Comparison of ENCODE assay signal across 22 cellular contexts in the genomic region with DNA sequence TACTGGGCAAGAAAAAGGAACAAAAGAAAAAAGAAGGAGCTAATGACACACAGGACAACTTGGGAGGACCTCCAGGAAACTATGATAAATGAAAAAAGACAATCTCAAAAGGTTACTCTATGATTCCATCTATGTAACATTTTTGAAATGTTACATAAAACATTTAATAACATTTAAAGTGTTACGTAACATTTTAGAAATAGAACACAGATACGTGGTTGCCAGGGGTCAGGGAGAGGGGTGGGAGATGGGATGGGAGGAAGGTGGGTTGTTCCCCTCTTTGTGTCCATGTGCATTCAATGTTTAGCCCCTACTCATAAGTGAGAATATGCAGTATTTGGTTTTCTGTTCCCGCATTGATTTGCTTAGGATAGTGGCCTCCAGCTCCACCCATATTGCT.
DNase-seq lines count a peak whose midpoint lies in the region; ATAC-seq, FAIRE-seq and TF ChIP-seq lines count a peak whose summit lies in the region.
"Had no signal": no experiment of that assay in that cellular context is flagged by ENCODE, and none has a peak within 500 bp of the region (broad histone marks: within the 10 kb centered on the region; RNA-seq: fewer than 3 reads in every experiment).

No MANE protein-coding gene starts in this region.

- H3K36me3 ChIP-seq in left ventricle myocardium inferior (no peaks in the 10 kb centered on the region), astrocyte (ENCODE audit: insufficient read depth, low read length) (no peaks in the 10 kb centered on the region), gastroesophageal sphincter (no peaks in the 10 kb centered on the region)
- H3K36me3 ChIP-seq: BE2C, HAP-1 had no signal

- no peak for TF ChIP-seq EP300 in gastroesophageal sphincter (IDR thresholded peaks at IDR 0.05)

- peak overlapping the region; percentile 31 for H3K4me2 ChIP-seq in astrocyte (ENCODE audit: low read length)

- H3K27me3 ChIP-seq in left ventricle myocardium inferior (ENCODE audit: low read depth) (peaks cover 71% of the 10 kb centered on the region), astrocyte (ENCODE audit: insufficient read depth, low read length) (no peaks in the 10 kb centered on the region), gastroesophageal sphincter (peaks cover 41% of the 10 kb centered on the region)
- H3K27me3 ChIP-seq: BE2C had no signal

- H3K27ac ChIP-seq in left ventricle myocardium inferior (replicated peaks): no peak overlapping the region
- H3K27ac ChIP-seq in astrocyte (ENCODE audit: low read depth, low read length): peak overlapping the region; percentile 21
- H3K27ac ChIP-seq in gastroesophageal sphincter: peak overlapping the region in 1 of 4 donors; percentile 42
- H3K27ac ChIP-seq: HL-60 had no signal

- no peaks in the 10 kb centered on the region for H4K20me1 ChIP-seq in astrocyte (ENCODE audit: insufficient read depth, low read length)

- DNase-seq in left ventricle myocardium superior (no peak), left ventricle myocardium inferior (no peak), astrocyte (ENCODE audit: low read depth) (no peak), urothelium cell line (ENCODE audit: low spot score) (no peak), GM13976 (ENCODE audit: low spot score) (no peak), NCI-H524 treated with DMSO at 0.1 percent for 48 hours (lab: John Stamatoyannopoulos, UW) (no peak)
- DNase-seq: 8988T; BE2C; CD4-positive, alpha-beta memory T cell; DMS153; GDM1; Kasumi-1; MM.1S; NCI-H1092 treated with DMSO at 0.1 percent for 48 hours; NCI-H748 treated with DMSO at 0.1 percent for 48 hours; RPMI8226; SIG-M5 had no signal

- no peak for TF ChIP-seq POLR2A in gastroesophageal sphincter (IDR thresholded peaks at IDR 0.05)

- no peaks in the 10 kb centered on the region for H3K36me3 Mint-ChIP-seq in astrocyte (ENCODE audit: low read depth, unreplicated experiment)
- H3K36me3 Mint-ChIP-seq: CD4-positive, alpha-beta memory T cell had no signal

- no peak overlapping the region for H2AFZ ChIP-seq in astrocyte (ENCODE audit: low read depth, low read length)

- intact Hi-C loops in left ventricle myocardium superior (cut with micrococcal nuclease): no loop called here
- intact Hi-C loops in left ventricle myocardium inferior (cut with micrococcal nuclease): no loop called here

- H3K79me2 ChIP-seq in astrocyte (ENCODE audit: insufficient read depth, low read length): no peaks in the 10 kb centered on the region

- H3K4me3 Mint-ChIP-seq in astrocyte (ENCODE audit: unreplicated experiment): no peak overlapping the region
- H3K4me3 Mint-ChIP-seq: CD4-positive, alpha-beta memory T cell; IgD-negative memory B cell had no signal

- H3K4me3 ChIP-seq in left ventricle myocardium inferior (no peak overlapping the region), astrocyte (ENCODE audit: insufficient read depth, low read depth, low read length) (no peak overlapping the region), gastroesophageal sphincter (no peak overlapping the region)
- H3K4me3 ChIP-seq: HAP-1 had no signal

- H3K4me1 Mint-ChIP-seq in astrocyte (ENCODE audit: low read depth, unreplicated experiment): peaks cover 30% of the 10 kb centered on the region

- H3K9me3 ChIP-seq in left ventricle myocardium inferior (replicated peaks) (no peaks in the 10 kb centered on the region), astrocyte (ENCODE audit: insufficient read depth, low read depth, low read length) (no peaks in the 10 kb centered on the region), gastroesophageal sphincter (no peaks in the 10 kb centered on the region)
- H3K9me3 ChIP-seq: BE2C, HAP-1 had no signal

- ATAC-seq in left ventricle myocardium superior: peak; percentile 11
- ATAC-seq in gastroesophageal sphincter: peak; percentile 6
- ATAC-seq in GM21390 (IDR thresholded peaks at IDR 0.05; ENCODE audit: unreplicated experiment): no peak

- FAIRE-seq in astrocyte (lab: Jason Lieb, UNC) (no peak), urothelium cell line (lab: Jason Lieb, UNC) (peak; percentile 17)

- no peak overlapping the region for H3K9ac ChIP-seq in astrocyte (ENCODE audit: low read length)

- in situ Hi-C loops in GM13976 (cut with MboI; ENCODE audit: low sequenced_read_pairs, unreplicated experiment): no loop called here

- peak overlapping the region; percentile 89 for H3K27ac Mint-ChIP-seq in astrocyte (ENCODE audit: unreplicated experiment)
- H3K27ac Mint-ChIP-seq: CD4-positive, alpha-beta memory T cell had no signal

- H3K27me3 Mint-ChIP-seq in astrocyte (ENCODE audit: low read depth, unreplicated experiment): no peaks in the 10 kb centered on the region

- WGBS in gastroesophageal sphincter (ENCODE audit: low coverage in 1 of 2), 2 donors: 51 to 58% methylated on average over 3 of the region's 3 CpGs

- TF ChIP-seq CTCF in left ventricle myocardium inferior (IDR thresholded peaks at IDR 0.05; ENCODE audit: borderline replicate concordance): no peak
- TF ChIP-seq CTCF in astrocyte (IDR thresholded peaks at IDR 0.05; ENCODE audit: insufficient read depth, low read depth, low read length): no peak
- TF ChIP-seq CTCF in gastroesophageal sphincter (IDR thresholded peaks at IDR 0.05): no peak
- TF ChIP-seq CTCF in GM13976 (IDR thresholded peaks at IDR 0.05; ENCODE audit: borderline replicate concordance, control extremely low read depth, extremely low read depth, insufficient read depth, missing control alignments): no peak

- H3K9me3 Mint-ChIP-seq in astrocyte (ENCODE audit: unreplicated experiment): peaks cover 4% of the 10 kb centered on the region
- H3K9me3 Mint-ChIP-seq: CD4-positive, alpha-beta memory T cell; IgD-negative memory B cell had no signal

- no peaks in the 10 kb centered on the region for H3K4me1 ChIP-seq in left ventricle myocardium inferior
- H3K4me1 ChIP-seq in astrocyte (ENCODE audit: insufficient read depth, low read length): peaks cover 37% of the 10 kb centered on the region
- H3K4me1 ChIP-seq in gastroesophageal sphincter: peaks cover 0 to 6% (median 0%) of the 10 kb centered on the region in 3 donors
- H3K4me1 ChIP-seq: BE2C, HAP-1 had no signal
